ENCODE assay signal across 11 cellular contexts in genomic region chr12:93682846-93683261, GRCh38. TPM values are rescaled to one million over a fixed set of nuclear protein-coding genes. Genes with fewer than 3 reads are reported as not detected.
A peak's percentile ranks its signal among the peaks of the same experiment; 100 is the strongest.
DNase-seq lines count a peak whose midpoint lies in the region; ATAC-seq and TF ChIP-seq lines count a peak whose summit lies in the region.
"Had no signal": no experiment of that assay in that cellular context is flagged by ENCODE, and none has a peak within 500 bp of the region (broad histone marks: within the 10 kb centered on the region; RNA-seq: fewer than 3 reads in every experiment).

No MANE protein-coding gene starts in this region.

- H3K27me3 ChIP-seq in adrenal gland (no peaks in the 10 kb centered on the region), iPS-18a (ENCODE audit: control insufficient read depth, insufficient read depth, low read length) (no peaks in the 10 kb centered on the region), left lung (no peaks in the 10 kb centered on the region)

- H3K27ac ChIP-seq in HEK293 (ENCODE audit: extremely low read depth, low read depth, low read length): no peak overlapping the region
- H3K27ac ChIP-seq in adrenal gland: peak overlapping the region; percentile 19 to 86 (median 71)
- peak overlapping the region; percentile 24 for H3K27ac ChIP-seq in iPS-18a (ENCODE audit: low read length)
- no peak overlapping the region for H3K27ac ChIP-seq in left lung

- no peak for TF ChIP-seq CTCF in HEK293 (tag by site-specific recombination; IDR thresholded peaks at IDR 0.05)
- TF ChIP-seq CTCF in adrenal gland (IDR thresholded peaks at IDR 0.05): no peak
- no peak for TF ChIP-seq CTCF in left lung (IDR thresholded peaks at IDR 0.05)

- H3K36me3 ChIP-seq in HEK293 (ENCODE audit: control insufficient read depth in 2 of 2, insufficient read depth in 1 of 2, low read length in 2 of 2) (peaks cover 0 to 3% of the 10 kb centered on the region in 2 experiments; a peak in 1 of 3 replicates), adrenal gland (replicated peaks in 1 of 2) (no peaks in the 10 kb centered on the region), iPS-18a (ENCODE audit: control insufficient read depth, low read depth, low read length) (no peaks in the 10 kb centered on the region), left lung (no peaks in the 10 kb centered on the region)

- no peak overlapping the region for H3K4me3 ChIP-seq in HEK293 (ENCODE audit: low read depth, low read length)
- H3K4me3 ChIP-seq in adrenal gland: no peak overlapping the region
- no peak overlapping the region for H3K4me3 ChIP-seq in iPS-18a (ENCODE audit: low read length)
- H3K4me3 ChIP-seq in left lung: no peak overlapping the region

- H3K9me3 ChIP-seq in HEK293 (ENCODE audit: control insufficient read depth, insufficient read depth, low read depth, low read length) (no peaks in the 10 kb centered on the region), adrenal gland (replicated peaks in 1 of 3) (no peaks in the 10 kb centered on the region), iPS-18a (ENCODE audit: control insufficient read depth, low read depth, low read length) (no peaks in the 10 kb centered on the region), left lung (no peaks in the 10 kb centered on the region)

- H3K4me1 ChIP-seq in HEK293 (ENCODE audit: control insufficient read depth, insufficient read depth, low read length): no peaks in the 10 kb centered on the region
- peaks cover 24 to 43% of the 10 kb centered on the region in 2 donors for H3K4me1 ChIP-seq in adrenal gland (replicated peaks in 1 of 2)
- peaks cover 26% of the 10 kb centered on the region for H3K4me1 ChIP-seq in iPS-18a (ENCODE audit: control insufficient read depth, low read depth, low read length)
- peaks cover 6 to 17% of the 10 kb centered on the region in 2 donors for H3K4me1 ChIP-seq in left lung

- no peak overlapping the region for H3K9ac ChIP-seq in iPS-18a (ENCODE audit: low read length)

- CTCF ChIA-PET in HEK293 (lab: Yijun Ruan, JAX): interaction anchor here (0.6 to 0.8 kb wide), 2 partner anchors 204 to 419 kb away, joined by 4 to 6 read pairs; no protein-coding TSS in a partner anchor

- ATAC-seq in GM18867 (IDR thresholded peaks at IDR 0.05; ENCODE audit: unreplicated experiment) (no peak), left lung (no peak)

- DNase-seq in adrenal gland (peak; percentile 53 to 84 (median 72)), retina (peak; percentile 29), germinal center (ENCODE audit: low spot score) (no peak), left lung (no peak), NCI-H510A (lab: John Stamatoyannopoulos, UW) (no peak)
- DNase-seq: activated CD4-positive, CD25-positive, alpha-beta regulatory T cell; NCI-H1105 treated with DMSO at 0.1 percent for 48 hours; stimulated activated CD8-positive, alpha-beta memory T cell treated with anti-CD3 and anti-CD28 coated beads, Interleukin-4, amount 100 ng/mL, for 48 hours had no signal

- peak in 1 of 2 donors; percentile 56 for TF ChIP-seq POLR2A in adrenal gland (IDR thresholded peaks at IDR 0.05)

- intact Hi-C loops in adrenal gland (cut with DNase I): loop anchor here in 1 of 2 donors (5.0 kb wide), 1 partner anchor 96 kb away; no protein-coding TSS in a partner anchor
- intact Hi-C loops in left lung (cut with DNase I): no loop called here

- 40 to 51% (median 49%) methylated on average over 4 to 5 of the region's 5 CpGs for WGBS in adrenal gland, 4 donors

- POLR2A ChIA-PET in HEK293 (lab: Yijun Ruan, JAX): no interaction called here

TF ChIP-seq in HEK293, 187 proteins besides CTCF, POLR2A, EP300 and RAD21:
- TF ChIP-seq ZFHX2 (tag by site-specific recombination; conservative IDR thresholded peaks at IDR 0.05) (no peak), ZNF335 (tag by site-specific recombination; conservative IDR thresholded peaks at IDR 0.05) (peak; percentile 39), ZNF211 (tag by site-specific recombination; IDR thresholded peaks at IDR 0.05; ENCODE audit: low read depth) (no peak), TRIM28 (IDR thresholded peaks at IDR 0.05; ENCODE audit: borderline replicate concordance, low read length) (no peak)

RNA-seq across cellular contexts. Expression of gene CRADD, which starts 5.7 kb away (rescaled TPM):
- total RNA-seq in adrenal gland (10 to 100 TPM; 27.4 to 70.1 (median 40.4) TPM), left lung (10 to 100 TPM; 13.0 to 21.4 TPM)
- 10 to 100 TPM in 2 of 3 donors, 1 to 10 TPM in 1; 7.3 to 29.6 (median 14.6) TPM for polyA plus RNA-seq in adrenal gland

Comparison
In these comparisons a context has a peak if more than half of its experiments do, and no peak if none do; other contexts are left out.
1. H3K27ac ChIP-seq: peak in adrenal gland (5 of 5) and iPS-18a (single experiment); none in HEK293 (single experiment) and left lung (0 of 2).
2. DNase-seq: peak in adrenal gland (7 of 7) and retina (single experiment); none in germinal center (single experiment), left lung (0 of 2) and NCI-H510A (single experiment).